16 cellular contexts compared by ENCODE assay signal in genomic region chr3:21446937-21447336, GRCh38.
DNase-seq lines count a peak whose midpoint lies in the region; ATAC-seq, FAIRE-seq and TF ChIP-seq lines count a peak whose summit lies in the region.
"Had no signal": no experiment of that assay in that cellular context is flagged by ENCODE, and none has a peak within 500 bp of the region (broad histone marks: within the 10 kb centered on the region; RNA-seq: fewer than 3 reads in every experiment).

No MANE protein-coding gene starts in this region.

- no CpG with 5 or more reads among the region's 2 CpGs for WGBS in mesendoderm (ENCODE audit: extremely low coverage, insufficient coverage, low lambda C conversion rate)
- WGBS in suprapubic skin = 67% methylated on average over 2 of the region's 2 CpGs

- H3K56ac ChIP-seq in mesendoderm (ENCODE audit: low read length) = no peak overlapping the region

- H3K36me3 ChIP-seq in astrocyte (ENCODE audit: insufficient read depth, low read length) = no peaks in the 10 kb centered on the region
- no peaks in the 10 kb centered on the region for H3K36me3 ChIP-seq in mesendoderm (ENCODE audit: control insufficient read depth, insufficient read depth, low read length)
- H3K36me3 ChIP-seq in suprapubic skin = no peaks in the 10 kb centered on the region
- no peaks in the 10 kb centered on the region for H3K36me3 ChIP-seq in lower lobe of right lung
- H3K36me3 ChIP-seq: MG63, SJSA1 had no signal

- H3K27me3 Mint-ChIP-seq in HFFc6 (ENCODE audit: insufficient read depth) (peaks cover 1% of the 10 kb centered on the region; the same call in 1 of the 2 replicates), astrocyte (ENCODE audit: low read depth, unreplicated experiment) (no peaks in the 10 kb centered on the region)
- H3K27me3 Mint-ChIP-seq in activated T-cell treated with anti-CD3 and anti-CD28 coated beads, Interleukin-2, amount 50 U/mL, for 24 hours = no peaks in the 10 kb centered on the region
- H3K27me3 Mint-ChIP-seq: CD4-positive, CD25-positive, alpha-beta regulatory T cell had no signal

- no peaks in the 10 kb centered on the region for H3K9me3 Mint-ChIP-seq in HFFc6
- H3K9me3 Mint-ChIP-seq in astrocyte (ENCODE audit: unreplicated experiment) = no peaks in the 10 kb centered on the region
- H3K9me3 Mint-ChIP-seq in activated T-cell treated with anti-CD3 and anti-CD28 coated beads, Interleukin-2, amount 50 U/mL, for 24 hours = peaks cover 9% of the 10 kb centered on the region

- H3K4me1 ChIP-seq in astrocyte (ENCODE audit: insufficient read depth, low read length) = peaks cover 9% of the 10 kb centered on the region
- H3K4me1 ChIP-seq in mesendoderm (ENCODE audit: control insufficient read depth, low read depth, low read length) = peaks cover 2% of the 10 kb centered on the region
- no peaks in the 10 kb centered on the region for H3K4me1 ChIP-seq in suprapubic skin
- H3K4me1 ChIP-seq in lower lobe of right lung = no peaks in the 10 kb centered on the region
- H3K4me1 ChIP-seq: SJSA1 had no signal

- no peak overlapping the region for H2BK120ac ChIP-seq in mesendoderm (ENCODE audit: low read depth, low read length)

- H3K4me3 Mint-ChIP-seq in HFFc6 (peak overlapping the region; percentile 72), astrocyte (ENCODE audit: unreplicated experiment) (no peak overlapping the region)
- H3K4me3 Mint-ChIP-seq in activated T-cell treated with anti-CD3 and anti-CD28 coated beads, Interleukin-2, amount 50 U/mL, for 24 hours = no peak overlapping the region
- H3K4me3 Mint-ChIP-seq: CD4-positive, CD25-positive, alpha-beta regulatory T cell had no signal

- H3K27ac Mint-ChIP-seq in HFFc6 (peak overlapping the region; percentile 89), astrocyte (ENCODE audit: unreplicated experiment) (no peak overlapping the region)
- H3K27ac Mint-ChIP-seq in activated T-cell treated with anti-CD3 and anti-CD28 coated beads, Interleukin-2, amount 50 U/mL, for 24 hours = no peak overlapping the region
- H3K27ac Mint-ChIP-seq: CD4-positive, CD25-positive, alpha-beta regulatory T cell had no signal

- H2AK5ac ChIP-seq in mesendoderm (ENCODE audit: low read length) = no peak overlapping the region

- DNase-seq in HFFc6 (no peak), astrocyte (ENCODE audit: low read depth) (no peak), mesendoderm (no peak), suprapubic skin (ENCODE audit: low spot score in 2 of 2) (no peak), lower lobe of right lung (no peak)
- DNase-seq in activated T-cell treated with anti-CD3 and anti-CD28 coated beads, Interleukin-2, amount 50 U/mL, for 24 hours = no peak
- DNase-seq: ACHN; CD4-positive, CD25-positive, alpha-beta regulatory T cell; Karpas-422; MG63; NCI-H1092 treated with DMSO at 0.1 percent for 48 hours; NCI-H187 treated with DMSO at 0.1 percent for 48 hours; NCI-H526 treated with DMSO at 0.1 percent for 48 hours had no signal

- ATAC-seq in GM19463 (IDR thresholded peaks at IDR 0.05; ENCODE audit: unreplicated experiment) = no peak
- no peak for ATAC-seq in lower lobe of right lung
- ATAC-seq in HG02840 (IDR thresholded peaks at IDR 0.05; ENCODE audit: low FRiP score, unreplicated experiment) = no peak

- H3K79me1 ChIP-seq in mesendoderm (ENCODE audit: low read length) = no peaks in the 10 kb centered on the region

- TF ChIP-seq CTCF in HFFc6 (IDR thresholded peaks at IDR 0.05) = no peak
- no peak for TF ChIP-seq CTCF in astrocyte (IDR thresholded peaks at IDR 0.05; ENCODE audit: insufficient read depth, low read depth, low read length)
- no peak for TF ChIP-seq CTCF in suprapubic skin (IDR thresholded peaks at IDR 0.05)
- TF ChIP-seq CTCF in lower lobe of right lung (IDR thresholded peaks at IDR 0.05) = no peak

- no peak overlapping the region for H4K5ac ChIP-seq in mesendoderm (ENCODE audit: low read length)

- H3K79me2 ChIP-seq in astrocyte (ENCODE audit: insufficient read depth, low read length) (no peaks in the 10 kb centered on the region), mesendoderm (ENCODE audit: control insufficient read depth, insufficient read depth, low read length) (no peaks in the 10 kb centered on the region)

- H3K4me1 Mint-ChIP-seq in HFFc6 (ENCODE audit: low read depth) (peaks cover 47% of the 10 kb centered on the region), astrocyte (ENCODE audit: low read depth, unreplicated experiment) (no peaks in the 10 kb centered on the region)
- H3K4me1 Mint-ChIP-seq in activated T-cell treated with anti-CD3 and anti-CD28 coated beads, Interleukin-2, amount 50 U/mL, for 24 hours (ENCODE audit: low read depth) = no peaks in the 10 kb centered on the region
- H3K4me1 Mint-ChIP-seq: CD4-positive, CD25-positive, alpha-beta regulatory T cell had no signal

- H2BK15ac ChIP-seq in mesendoderm (replicated peaks; ENCODE audit: low read depth) = peak overlapping the region; percentile 36

- peak overlapping the region; percentile 14 for H3K9ac ChIP-seq in astrocyte (ENCODE audit: low read length)
- no peak overlapping the region for H3K9ac ChIP-seq in mesendoderm (ENCODE audit: low read length)

- no peak overlapping the region for H4K8ac ChIP-seq in mesendoderm (ENCODE audit: low read depth, low read length)

- no peak overlapping the region for H3K23ac ChIP-seq in mesendoderm (ENCODE audit: low read length)

- H3K4me2 ChIP-seq in astrocyte (ENCODE audit: low read length) (peak overlapping the region; percentile 47), mesendoderm (ENCODE audit: low read length) (no peak overlapping the region)

- no peak overlapping the region for H3K18ac ChIP-seq in mesendoderm (ENCODE audit: low read length)

- H2BK5ac ChIP-seq in mesendoderm (ENCODE audit: low read length) = no peak overlapping the region

- TF ChIP-seq EP300 in suprapubic skin (IDR thresholded peaks at IDR 0.05) = no peak

- intact Hi-C loops in lower lobe of right lung (cut with DNase I) = no loop called here

- H3K36me3 Mint-ChIP-seq in HFFc6 (ENCODE audit: low read depth) = peaks cover 8% of the 10 kb centered on the region
- H3K36me3 Mint-ChIP-seq in astrocyte (ENCODE audit: low read depth, unreplicated experiment) = no peaks in the 10 kb centered on the region
- no peaks in the 10 kb centered on the region for H3K36me3 Mint-ChIP-seq in activated T-cell treated with anti-CD3 and anti-CD28 coated beads, Interleukin-2, amount 50 U/mL, for 24 hours (ENCODE audit: low read depth)
- H3K36me3 Mint-ChIP-seq: CD4-positive, CD25-positive, alpha-beta regulatory T cell had no signal

- no peaks in the 10 kb centered on the region for H4K20me1 ChIP-seq in astrocyte (ENCODE audit: insufficient read depth, low read length)

- TF ChIP-seq POLR2A in suprapubic skin (IDR thresholded peaks at IDR 0.05) = no peak

- FAIRE-seq in astrocyte (lab: Jason Lieb, UNC) = no peak

- no peak overlapping the region for H2AFZ ChIP-seq in astrocyte (ENCODE audit: low read depth, low read length)

- H3K4me3 ChIP-seq in astrocyte (ENCODE audit: insufficient read depth, low read depth, low read length) = no peak overlapping the region
- H3K4me3 ChIP-seq in mesendoderm (ENCODE audit: low read length) = no peak overlapping the region
- peak overlapping the region; percentile 16 for H3K4me3 ChIP-seq in suprapubic skin
- no peak overlapping the region for H3K4me3 ChIP-seq in lower lobe of right lung
- H3K4me3 ChIP-seq: MG63, SJSA1 had no signal

- no peak overlapping the region for H3K27ac ChIP-seq in astrocyte (ENCODE audit: low read depth, low read length)
- H3K27ac ChIP-seq in mesendoderm (ENCODE audit: low read depth, low read length) = no peak overlapping the region
- H3K27ac ChIP-seq in suprapubic skin = no peak overlapping the region
- no peak overlapping the region for H3K27ac ChIP-seq in lower lobe of right lung
- H3K27ac ChIP-seq: SJSA1 had no signal

- H3K9me3 ChIP-seq in astrocyte (ENCODE audit: insufficient read depth, low read depth, low read length) = no peaks in the 10 kb centered on the region
- H3K9me3 ChIP-seq in suprapubic skin = no peaks in the 10 kb centered on the region
- H3K9me3 ChIP-seq in lower lobe of right lung = no peaks in the 10 kb centered on the region
- H3K9me3 ChIP-seq: MG63, SJSA1 had no signal

- no peak overlapping the region for H3K4ac ChIP-seq in mesendoderm (ENCODE audit: low read depth, low read length)

- H3K27me3 ChIP-seq in astrocyte (ENCODE audit: insufficient read depth, low read length) = no peaks in the 10 kb centered on the region
- no peaks in the 10 kb centered on the region for H3K27me3 ChIP-seq in mesendoderm (ENCODE audit: insufficient read depth, low read length, poor library complexity)
- H3K27me3 ChIP-seq in suprapubic skin = no peaks in the 10 kb centered on the region
- H3K27me3 ChIP-seq in lower lobe of right lung (ENCODE audit: low read depth) = no peaks in the 10 kb centered on the region
- H3K27me3 ChIP-seq: MG63, SJSA1 had no signal
